Comparison of ENCODE assay signal across 9 cellular contexts in the genomic region with DNA sequence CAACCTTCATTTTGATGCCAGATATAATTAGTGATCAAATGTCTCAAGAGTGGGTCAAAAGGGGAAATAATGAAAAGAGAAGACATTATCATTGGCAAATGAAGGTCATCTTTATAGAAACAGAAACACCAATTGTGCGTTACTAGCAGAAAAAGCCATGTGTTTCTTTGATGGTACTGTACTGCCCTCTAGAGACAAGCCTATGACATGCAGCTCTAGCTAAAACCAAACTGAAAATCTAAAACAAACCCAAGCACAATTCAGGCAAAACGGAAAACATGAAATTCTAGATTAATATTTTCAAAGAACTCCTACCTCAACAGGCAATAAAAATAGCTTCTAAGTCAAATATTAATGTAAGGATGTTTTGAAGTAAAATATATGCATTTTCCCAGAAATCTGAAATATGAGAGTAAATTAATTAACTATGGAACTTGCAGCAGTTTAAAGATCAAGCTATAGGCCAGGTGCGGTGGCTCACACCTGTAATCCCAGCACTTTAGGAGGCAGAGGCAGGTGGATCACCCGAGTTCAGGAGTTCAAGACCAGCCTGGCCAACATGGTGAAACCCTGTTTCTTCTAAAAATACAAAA.
A peak's percentile ranks its signal among the peaks of the same experiment; 100 is the strongest.
DNase-seq lines count a peak whose midpoint lies in the region; ATAC-seq and TF ChIP-seq lines count a peak whose summit lies in the region.
"Had no signal": no experiment of that assay in that cellular context is flagged by ENCODE, and none has a peak within 500 bp of the region (broad histone marks: within the 10 kb centered on the region; RNA-seq: fewer than 3 reads in every experiment).

No MANE protein-coding gene starts in this region.

- peaks cover 0 to 3% (median 1%) of the 10 kb centered on the region in 4 donors for H3K4me1 ChIP-seq in liver (ENCODE audit: control insufficient read depth in 4 of 4, insufficient read depth in 4 of 4, low read length in 3 of 4)
- H3K4me1 ChIP-seq: SJSA1 had no signal

- H3K27ac ChIP-seq in brain microvascular endothelial cell (no peak overlapping the region), liver (ENCODE audit: low read depth in 1 of 2, low read length in 2 of 2) (no peak overlapping the region)
- H3K27ac ChIP-seq: SJSA1 had no signal

- ATAC-seq in GM18498 (IDR thresholded peaks at IDR 0.05; ENCODE audit: unreplicated experiment), result peak; percentile 71
- peak; percentile 75 for ATAC-seq in HG03097 (IDR thresholded peaks at IDR 0.05; ENCODE audit: low FRiP score, unreplicated experiment)

- in situ Hi-C loops in brain microvascular endothelial cell (cut with HindIII; ENCODE audit: low pct_ligation_motif_present, low sequenced_read_pairs), result no loop called here

- H3K9ac ChIP-seq in liver (ENCODE audit: low read depth in 1 of 2, low read length in 2 of 2), result no peak overlapping the region

- H3K27me3 ChIP-seq in brain microvascular endothelial cell (replicated peaks), result no peaks in the 10 kb centered on the region
- no peaks in the 10 kb centered on the region for H3K27me3 ChIP-seq in liver (ENCODE audit: control insufficient read depth in 4 of 4, insufficient read depth in 4 of 4, low read length in 3 of 4)
- H3K27me3 ChIP-seq: SJSA1 had no signal

- DNase-seq in CD1c-positive myeloid dendritic cell (ENCODE audit: extremely low spot score) (peak; percentile 22), NCI-H2227 (lab: John Stamatoyannopoulos, UW; ENCODE audit: unreplicated experiment) (peak; percentile 21), brain microvascular endothelial cell (peak; percentile 28)
- DNase-seq in activated CD8-positive, alpha-beta memory T cell treated with anti-CD3 and anti-CD28 coated beads, Interleukin-2, amount 50 U/mL, for 48 hours, result no peak
- no peak for DNase-seq in activated naive CD4-positive, alpha-beta T cell treated with Interleukin-2 at 50 U/mL for 16 hours

- H3K4me3 ChIP-seq in brain microvascular endothelial cell (ENCODE audit: low read depth, low read length) (no peak overlapping the region), liver (ENCODE audit: low read depth in 1 of 3, low read length in 3 of 3) (no peak overlapping the region)
- H3K4me3 ChIP-seq: SJSA1 had no signal

- WGBS in liver, result 19% methylated on average over 4 of the region's 4 CpGs

- no peaks in the 10 kb centered on the region for H3K36me3 ChIP-seq in brain microvascular endothelial cell (replicated peaks)
- no peaks in the 10 kb centered on the region for H3K36me3 ChIP-seq in liver (ENCODE audit: control insufficient read depth in 4 of 4, insufficient read depth in 3 of 4, low read depth in 1 of 4, low read length in 3 of 4)
- H3K36me3 ChIP-seq: SJSA1 had no signal

- no peaks in the 10 kb centered on the region for H3K9me3 ChIP-seq in liver (ENCODE audit: control insufficient read depth in 4 of 4, low read length in 3 of 4)
- H3K9me3 ChIP-seq: SJSA1 had no signal

- peak; percentile 85 to 87 for TF ChIP-seq RAD21 in liver (IDR thresholded peaks at IDR 0.05)

- TF ChIP-seq CTCF in brain microvascular endothelial cell (IDR thresholded peaks at IDR 0.05; ENCODE audit: low read depth, low read length, missing control alignments) (peak; percentile 77), liver (IDR thresholded peaks at IDR 0.05; ENCODE audit: low read depth, low read length, missing input control) (peak; percentile 81)

TF ChIP-seq in liver, 16 proteins besides CTCF, POLR2A, EP300 and RAD21:
- TF ChIP-seq, protein P1, sequence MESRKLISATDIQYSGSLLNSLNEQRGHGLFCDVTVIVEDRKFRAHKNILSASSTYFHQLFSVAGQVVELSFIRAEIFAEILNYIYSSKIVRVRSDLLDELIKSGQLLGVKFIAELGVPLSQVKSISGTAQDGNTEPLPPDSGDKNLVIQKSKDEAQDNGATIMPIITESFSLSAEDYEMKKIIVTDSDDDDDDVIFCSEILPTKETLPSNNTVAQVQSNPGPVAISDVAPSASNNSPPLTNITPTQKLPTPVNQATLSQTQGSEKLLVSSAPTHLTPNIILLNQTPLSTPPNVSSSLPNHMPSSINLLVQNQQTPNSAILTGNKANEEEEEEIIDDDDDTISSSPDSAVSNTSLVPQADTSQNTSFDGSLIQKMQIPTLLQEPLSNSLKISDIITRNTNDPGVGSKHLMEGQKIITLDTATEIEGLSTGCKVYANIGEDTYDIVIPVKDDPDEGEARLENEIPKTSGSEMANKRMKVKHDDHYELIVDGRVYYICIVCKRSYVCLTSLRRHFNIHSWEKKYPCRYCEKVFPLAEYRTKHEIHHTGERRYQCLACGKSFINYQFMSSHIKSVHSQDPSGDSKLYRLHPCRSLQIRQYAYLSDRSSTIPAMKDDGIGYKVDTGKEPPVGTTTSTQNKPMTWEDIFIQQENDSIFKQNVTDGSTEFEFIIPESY (IDR thresholded peaks at IDR 0.05), result no peak
- no peak for TF ChIP-seq NR2F2 (IDR thresholded peaks at IDR 0.05)

Comparison
In these comparisons a context has a peak if more than half of its experiments do, and no peak if none do; other contexts are left out.
1. DNase-seq: peak in CD1c-positive myeloid dendritic cell (single experiment), NCI-H2227 (single experiment) and brain microvascular endothelial cell (single experiment); none in activated CD8-positive, alpha-beta memory T cell treated with anti-CD3 and anti-CD28 coated beads, Interleukin-2, amount 50 U/mL, for 48 hours (single experiment) and activated naive CD4-positive, alpha-beta T cell treated with Interleukin-2 at 50 U/mL for 16 hours (single experiment).